ENCODE assay signal across 15 cellular contexts in the genomic region with DNA sequence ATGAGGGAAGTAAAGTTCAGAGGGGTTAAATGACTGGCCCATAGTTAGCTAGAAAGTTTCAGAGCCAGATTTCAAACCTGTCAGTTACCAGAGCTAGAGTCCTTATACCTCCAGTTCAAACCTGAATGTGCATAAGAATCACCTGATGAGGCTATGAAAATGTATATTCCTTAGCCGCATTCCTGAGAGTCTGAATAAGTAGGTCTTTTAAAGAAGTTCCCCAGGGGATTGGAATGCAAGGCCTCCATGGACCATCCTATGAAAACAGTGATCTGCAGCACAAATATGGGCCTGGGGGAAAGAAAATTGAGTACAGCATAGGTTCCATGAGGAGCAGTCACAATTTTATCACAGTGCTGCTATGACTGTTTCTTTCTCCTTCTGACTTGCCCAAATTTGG.
"Had no signal": no experiment of that assay in that cellular context is flagged by ENCODE, and none has a peak within 500 bp of the region (broad histone marks: within the 10 kb centered on the region; RNA-seq: fewer than 3 reads in every experiment).

No MANE protein-coding gene starts in this region.

- H3K4me1 ChIP-seq: breast epithelium, spleen, upper lobe of right lung had no signal

- H3K4me1 Mint-ChIP-seq: activated B cell treated with CpG ODN at 0.5 μM for 24 hours; activated naive CD8-positive, alpha-beta T cell treated with anti-CD3 and anti-CD28 coated beads, Interleukin-2, amount 10 ng/mL, durations not matched to agents 7 days and 5 days; activated T-helper 17 cell treated with anti-CD3 and anti-CD28 coated beads, Interleukin-2, amount 50 U/mL, for 72 hours; natural killer cell had no signal

- H3K27ac Mint-ChIP-seq: activated B cell treated with CpG ODN at 0.5 μM for 24 hours; activated CD4-positive, alpha-beta memory T cell treated with anti-CD3 and anti-CD28 coated beads for 36 hours; activated naive CD8-positive, alpha-beta T cell treated with anti-CD3 and anti-CD28 coated beads, Interleukin-2, amount 10 ng/mL, durations not matched to agents 7 days and 5 days; activated T-helper 17 cell treated with anti-CD3 and anti-CD28 coated beads, Interleukin-2, amount 50 U/mL, for 72 hours; natural killer cell; T-helper 2 cell treated with Interferon-gamma antibody and Interleukin-4, amounts not matched to agents 5 μg/mL and 100 μg/mL, for 36 hours had no signal

- H3K27me3 ChIP-seq: breast epithelium, spleen, upper lobe of right lung had no signal

- H3K36me3 ChIP-seq: breast epithelium, spleen, upper lobe of right lung had no signal

- H3K4me3 Mint-ChIP-seq: activated B cell treated with CpG ODN at 0.5 μM for 24 hours; activated CD4-positive, alpha-beta memory T cell treated with anti-CD3 and anti-CD28 coated beads for 36 hours; activated naive CD8-positive, alpha-beta T cell treated with anti-CD3 and anti-CD28 coated beads, Interleukin-2, amount 10 ng/mL, durations not matched to agents 7 days and 5 days; activated T-helper 17 cell treated with anti-CD3 and anti-CD28 coated beads, Interleukin-2, amount 50 U/mL, for 72 hours; natural killer cell; T-helper 2 cell treated with Interferon-gamma antibody and Interleukin-4, amounts not matched to agents 5 μg/mL and 100 μg/mL, for 36 hours had no signal

- H3K36me3 Mint-ChIP-seq: activated CD4-positive, alpha-beta memory T cell treated with anti-CD3 and anti-CD28 coated beads for 36 hours; activated naive CD8-positive, alpha-beta T cell treated with anti-CD3 and anti-CD28 coated beads, Interleukin-2, amount 10 ng/mL, durations not matched to agents 7 days and 5 days; natural killer cell had no signal

- ATAC-seq: activated T-helper 17 cell treated with anti-CD3 and anti-CD28 coated beads, Interleukin-2, amount 50 U/mL, for 72 hours; natural killer cell; upper lobe of right lung had no signal

- DNase-seq: activated B cell treated with CpG ODN at 0.5 μM for 24 hours; activated CD4-positive, alpha-beta memory T cell treated with anti-CD3 and anti-CD28 coated beads for 36 hours; activated CD4-positive, alpha-beta T cell treated with anti-CD3 and anti-CD28 coated beads for 4 hours; activated naive CD4-positive, alpha-beta T cell treated with Interleukin-2 at 50 U/mL for 16 hours; activated naive CD8-positive, alpha-beta T cell treated with anti-CD3 and anti-CD28 coated beads, Interleukin-2, amount 10 ng/mL, durations not matched to agents 7 days and 5 days; cortex of kidney; head of caudate nucleus; natural killer cell; nucleus accumbens; spleen; stimulated activated naive CD4-positive, alpha-beta T cell; upper lobe of right lung had no signal

- H3K4me3 ChIP-seq: breast epithelium, spleen, upper lobe of right lung had no signal

- H3K9me3 Mint-ChIP-seq: activated B cell treated with CpG ODN at 0.5 μM for 24 hours; activated CD4-positive, alpha-beta memory T cell treated with anti-CD3 and anti-CD28 coated beads for 36 hours; activated naive CD8-positive, alpha-beta T cell treated with anti-CD3 and anti-CD28 coated beads, Interleukin-2, amount 10 ng/mL, durations not matched to agents 7 days and 5 days; activated T-helper 17 cell treated with anti-CD3 and anti-CD28 coated beads, Interleukin-2, amount 50 U/mL, for 72 hours had no signal

- H3K27me3 Mint-ChIP-seq: activated B cell treated with CpG ODN at 0.5 μM for 24 hours; activated CD4-positive, alpha-beta memory T cell treated with anti-CD3 and anti-CD28 coated beads for 36 hours; activated naive CD8-positive, alpha-beta T cell treated with anti-CD3 and anti-CD28 coated beads, Interleukin-2, amount 10 ng/mL, durations not matched to agents 7 days and 5 days; activated T-helper 17 cell treated with anti-CD3 and anti-CD28 coated beads, Interleukin-2, amount 50 U/mL, for 72 hours had no signal

- H3K27ac ChIP-seq: breast epithelium, spleen, upper lobe of right lung had no signal

- H3K9me3 ChIP-seq: upper lobe of right lung had no signal
